ENCODE assay signal across 23 cellular contexts in the genomic region with DNA sequence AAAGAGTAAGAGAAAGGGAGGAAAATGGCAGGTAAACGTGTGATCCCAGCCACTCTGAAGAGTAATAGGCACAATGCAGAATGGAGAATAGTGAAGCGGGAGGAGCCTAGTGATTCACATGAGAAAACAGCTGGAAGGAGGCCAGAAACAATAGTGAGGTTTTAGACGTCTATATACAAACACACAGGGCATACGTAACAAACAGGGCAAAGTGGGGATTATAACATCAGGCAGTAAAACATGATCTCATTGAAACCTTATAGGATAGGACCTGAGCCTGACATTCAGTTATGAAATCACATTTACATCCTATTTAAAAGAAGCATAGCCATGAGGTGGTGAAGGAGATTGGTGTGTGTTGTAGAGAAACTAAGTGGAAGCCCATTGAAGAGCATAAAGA. TPM values are rescaled to one million over a fixed set of nuclear protein-coding genes. Genes with fewer than 3 reads are reported as not detected.
DNase-seq lines count a peak whose midpoint lies in the region; ATAC-seq, FAIRE-seq and TF ChIP-seq lines count a peak whose summit lies in the region.
"Had no signal": no experiment of that assay in that cellular context is flagged by ENCODE, and none has a peak within 500 bp of the region (broad histone marks: within the 10 kb centered on the region; RNA-seq: fewer than 3 reads in every experiment).

No MANE protein-coding gene starts in this region.

- ATAC-seq in sciatic nerve: no peak
- no peak for ATAC-seq in GM21360 (IDR thresholded peaks at IDR 0.05; ENCODE audit: unreplicated experiment)
- ATAC-seq in GM18505 (IDR thresholded peaks at IDR 0.05; ENCODE audit: unreplicated experiment): no peak
- ATAC-seq: HCT116, heart left ventricle had no signal

- H3K9me3 ChIP-seq in SJCRH30 (replicated peaks): no peaks in the 10 kb centered on the region
- H3K9me3 ChIP-seq in small intestine (ENCODE audit: control insufficient read depth, low read depth): no peaks in the 10 kb centered on the region
- H3K9me3 ChIP-seq: heart left ventricle, Peyer's patch, tibial nerve had no signal

- H3K27me3 ChIP-seq in SJCRH30 (no peaks in the 10 kb centered on the region), small intestine (ENCODE audit: control insufficient read depth in 2 of 2, insufficient read depth in 2 of 2, low read length in 2 of 2) (no peaks in the 10 kb centered on the region)
- H3K27me3 ChIP-seq: heart left ventricle, Peyer's patch, tibial nerve had no signal

- intact Hi-C loops in sciatic nerve (cut with DNase I): no loop called here

- no peak for FAIRE-seq in small intestine (lab: Jason Lieb, UNC)
- FAIRE-seq: A204.1, G401.6 had no signal

- H3K36me3 ChIP-seq in SJCRH30: no peaks in the 10 kb centered on the region
- H3K36me3 ChIP-seq in small intestine (ENCODE audit: control insufficient read depth in 2 of 2, insufficient read depth in 2 of 2, low read length in 2 of 2): no peaks in the 10 kb centered on the region
- H3K36me3 ChIP-seq: heart left ventricle, Peyer's patch, tibial nerve had no signal

- DNase-seq in NCI-H748 (lab: John Stamatoyannopoulos, UW; ENCODE audit: unreplicated experiment): peak; percentile 13
- DNase-seq in NCI-H748 treated with DMSO at 0.1 percent for 48 hours (lab: John Stamatoyannopoulos, UW): no peak
- DNase-seq in SJCRH30: peak; percentile 1 to 24
- DNase-seq in fibroblast of pulmonary artery (ENCODE audit: low read depth): peak; percentile 53
- peak; percentile 30 for DNase-seq in small intestine
- no peak for DNase-seq in sciatic nerve (ENCODE audit: low spot score)
- DNase-seq: activated CD4-positive, alpha-beta memory T cell treated with anti-CD3 and anti-CD28 coated beads, Interleukin-2, amount 10 ng/mL, durations not matched to agents 7 days and 5 days; activated naive CD8-positive, alpha-beta T cell treated with anti-CD3 and anti-CD28 coated beads, Interleukin-2, amount 10 ng/mL, durations not matched to agents 7 days and 5 days; activated T-cell treated with anti-CD3 and anti-CD28 coated beads, Interleukin-2, amount 50 U/mL, for 48 hours; heart left ventricle; NCI-H2081; NCI-H524 treated with DMSO at 0.1 percent for 48 hours; nucleus accumbens; Peyer's patch had no signal

- TF ChIP-seq POLR2A in GM18505 (IDR thresholded peaks at IDR 0.05; ENCODE audit: borderline replicate concordance, extremely low read depth, insufficient read depth, insufficient read length): no peak

- H3K27ac ChIP-seq in SJCRH30: no peak overlapping the region
- no peak overlapping the region for H3K27ac ChIP-seq in small intestine (ENCODE audit: low read depth in 1 of 2, low read length in 1 of 2)
- H3K27ac ChIP-seq: coronary artery, heart left ventricle, Peyer's patch, tibial nerve, VCaP had no signal

- 49 to 59% (median 57%) methylated on average over 4 of the region's 4 CpGs for WGBS in small intestine, 3 donors

- H3K4me1 ChIP-seq in SJCRH30: no peaks in the 10 kb centered on the region
- no peaks in the 10 kb centered on the region for H3K4me1 ChIP-seq in small intestine (ENCODE audit: control insufficient read depth in 2 of 2, insufficient read depth in 1 of 2, low read depth in 1 of 2, low read length in 1 of 2)
- H3K4me1 ChIP-seq: heart left ventricle, Peyer's patch, tibial nerve had no signal

- no peak for TF ChIP-seq CTCF in fibroblast of pulmonary artery (IDR thresholded peaks at IDR 0.05; ENCODE audit: low read length, missing control alignments)

- H3K4me3 ChIP-seq in SJCRH30 (no peak overlapping the region), fibroblast of pulmonary artery (replicated peaks; ENCODE audit: low read depth, low read length) (no peak overlapping the region), small intestine (ENCODE audit: low read depth in 1 of 2, low read length in 2 of 2) (no peak overlapping the region)
- H3K4me3 ChIP-seq: coronary artery, heart left ventricle, Peyer's patch, smooth muscle cell, tibial nerve had no signal

RNA-seq across cellular contexts. Expression of a gene that starts 33.0 kb away (rescaled TPM):
- 0.69 and 1.1 TPM in 2 replicates for total RNA-seq in SJCRH30 (2014; rRNA removed; shearing (Covaris generic))
- polyA plus RNA-seq in small intestine: 10 to 100 TPM; 25.9 to 36.9 (median 27.8) TPM
- total RNA-seq in sciatic nerve: 5.3 TPM
- total RNA-seq: activated CD4-positive, alpha-beta memory T cell treated with anti-CD3 and anti-CD28 coated beads, Interleukin-2, amount 10 ng/mL, durations not matched to agents 7 days and 5 days had no signal

Comparison
In these comparisons a context has a peak if more than half of its experiments do, and no peak if none do; other contexts are left out.
1. DNase-seq: peak in NCI-H748 (single experiment), SJCRH30 (2 of 2), fibroblast of pulmonary artery (single experiment) and small intestine (single experiment); none in NCI-H748 treated with DMSO at 0.1 percent for 48 hours (single experiment) and sciatic nerve (single experiment).